Comparison of ENCODE assay signal across 8 cellular contexts in the genomic region with DNA sequence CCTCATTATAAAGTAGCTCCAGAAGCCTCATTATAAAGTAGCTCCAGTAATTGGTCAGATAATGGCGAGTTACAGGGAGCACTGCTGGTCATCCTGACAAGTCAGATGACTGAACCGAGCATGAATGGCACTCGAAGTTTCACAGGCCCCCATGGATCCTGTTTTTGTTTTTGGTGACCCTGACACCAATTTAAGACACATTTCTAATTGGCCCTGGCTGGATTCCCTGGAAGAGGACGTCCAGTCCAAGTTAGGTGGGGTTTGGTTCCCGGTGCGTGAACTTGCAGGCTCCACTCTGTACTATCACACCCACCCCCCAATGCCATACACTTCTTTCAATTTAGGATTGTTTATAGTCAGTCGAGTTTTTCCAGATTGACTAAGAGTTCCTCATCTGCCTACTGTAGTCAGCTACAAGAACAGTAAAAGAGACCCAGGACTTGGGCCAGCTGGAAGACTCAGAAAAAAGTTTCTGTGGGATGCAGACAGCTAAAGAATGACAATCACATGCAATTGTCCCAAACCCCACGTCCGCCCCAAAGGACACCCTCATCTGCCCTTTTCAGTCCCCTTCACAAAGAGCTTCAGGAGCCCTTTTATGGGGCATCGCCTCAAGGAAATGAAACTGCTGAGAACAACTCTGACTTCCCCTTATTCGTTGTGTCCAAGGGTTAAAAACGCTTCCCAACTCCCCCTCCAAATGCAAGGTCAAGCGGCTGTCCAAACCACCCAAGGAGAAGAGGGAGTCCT. TPM values are rescaled to one million over a fixed set of nuclear protein-coding genes. Genes with fewer than 3 reads are reported as not detected.
DNase-seq lines count a peak whose midpoint lies in the region; ATAC-seq and TF ChIP-seq lines count a peak whose summit lies in the region.

No MANE protein-coding gene starts in this region.

- TF ChIP-seq CTCF in A673 (conservative IDR thresholded peaks at IDR 0.05; ENCODE audit: low read depth, low read length): no peak
- no peak for TF ChIP-seq CTCF in mucosa of descending colon (IDR thresholded peaks at IDR 0.05)

- peaks cover 13% of the 10 kb centered on the region for H3K4me1 ChIP-seq in A673 (ENCODE audit: insufficient read depth, low read length, poor library complexity, severe bottlenecking)
- peaks cover 18% of the 10 kb centered on the region for H3K4me1 ChIP-seq in mucosa of descending colon (ENCODE audit: low read depth)

- H3K27me3 ChIP-seq in A673 (replicated peaks; ENCODE audit: insufficient read depth, low read depth, low read length, poor library complexity) (peaks cover 14% of the 10 kb centered on the region), MG63 (no peaks in the 10 kb centered on the region)

- no peak for DNase-seq in A673 (ENCODE audit: low spot score)
- DNase-seq in MG63: no peak
- DNase-seq in caudate nucleus (lab: John Stamatoyannopoulos, UW): peak in 21 of 61 donors; percentile 25 to 86 (median 46)
- DNase-seq in mucosa of descending colon: peak in 1 of 3 donors; percentile 48
- no peak for DNase-seq in cerebellum (ENCODE audit: low spot score)
- DNase-seq in COLO829 (ENCODE audit: low spot score): no peak

- H3K27ac ChIP-seq in A673 (ENCODE audit: low read depth, low read length, poor library complexity, severe bottlenecking): no peak overlapping the region
- peak overlapping the region; percentile 93 for H3K27ac ChIP-seq in caudate nucleus (ENCODE audit: low read depth, low read length)

- no TSS peak for BruUV-seq in A673 (replicated peaks; lab: Mats Ljungman, UMichigan)

- POLR2A ChIA-PET in A673 (lab: Charles Lee; ENCODE audit: low non-redundant PET): interaction anchor here (0.6 kb wide), 1 partner anchor 739 kb away, joined by 4 read pairs; no protein-coding TSS in a partner anchor

- ATAC-seq in mucosa of descending colon (peak; percentile 2), HG03378 (IDR thresholded peaks at IDR 0.05; ENCODE audit: unreplicated experiment) (no peak), GM19463 (IDR thresholded peaks at IDR 0.05; ENCODE audit: unreplicated experiment) (no peak)

- H3K9me3 ChIP-seq in A673 (ENCODE audit: low read depth, low read length, poor library complexity, severe bottlenecking) (no peaks in the 10 kb centered on the region), MG63 (no peaks in the 10 kb centered on the region), mucosa of descending colon (no peaks in the 10 kb centered on the region)

- H3K4me3 ChIP-seq in A673 (ENCODE audit: low read depth, low read length, poor library complexity, severe bottlenecking): peak overlapping the region; percentile 63
- H3K4me3 ChIP-seq in MG63: peak overlapping the region; percentile 94
- peak overlapping the region; percentile 76 for H3K4me3 ChIP-seq in mucosa of descending colon

- CTCF ChIA-PET in A673 (lab: Charles Lee): interaction anchor here (0.6 kb wide), 1 partner anchor 207 kb away, joined by 13 read pairs; no protein-coding TSS in a partner anchor

- intact Hi-C loops in A673 (cut with micrococcal nuclease; ENCODE audit: unreplicated experiment): loop anchor here (5.0 to 10.0 kb wide), 2 partner anchors 208 to 341 kb away; no protein-coding TSS in a partner anchor
- intact Hi-C loops in mucosa of descending colon (cut with DNase I, micrococcal nuclease): loop anchor here in 1 of 2 donors (10.0 kb wide), 1 partner anchor 141 kb away; no protein-coding TSS in a partner anchor

- H3K36me3 ChIP-seq in A673 (ENCODE audit: insufficient read depth, low read length, poor library complexity, severe bottlenecking): no peaks in the 10 kb centered on the region
- H3K36me3 ChIP-seq in MG63: peaks cover 62% of the 10 kb centered on the region
- no peaks in the 10 kb centered on the region for H3K36me3 ChIP-seq in mucosa of descending colon (ENCODE audit: low read depth)

RNA-seq across cellular contexts. Expression of a gene that starts 2.7 kb away (rescaled TPM):
- 2.4 TPM in 2 replicates for total RNA-seq in A673 (2021)
- total RNA-seq in MG63 (2014; rRNA removed; shearing (Covaris generic); ENCODE audit: low replicate concordance): 229 and 317 TPM in 2 replicates
- 100 to 1,000 TPM in 1 of 3 donors, 10 to 100 TPM in 2; 85.9 to 141 (median 90.1) TPM for total RNA-seq in mucosa of descending colon
- total RNA-seq in cerebellum: 23.6 TPM

RNA-seq across cellular contexts. Expression of a gene that starts 28.5 kb away (rescaled TPM):
- 0.43 TPM in 1 of 2 replicates, not detected in the other for total RNA-seq in A673 (2021)
- not detected in 2 replicates for total RNA-seq in MG63 (2014; rRNA removed; shearing (Covaris generic); ENCODE audit: low replicate concordance)
- total RNA-seq in mucosa of descending colon: not detected
- not detected for total RNA-seq in cerebellum
